Comparison of ENCODE assay signal across 7 cellular contexts in genomic region chr1:211257831-211258225, GRCh38. TPM values are rescaled to one million over a fixed set of nuclear protein-coding genes. Genes with fewer than 3 reads are reported as not detected.
A peak's percentile ranks its signal among the peaks of the same experiment; 100 is the strongest.
DNase-seq lines count a peak whose midpoint lies in the region; ATAC-seq and TF ChIP-seq lines count a peak whose summit lies in the region.

No MANE protein-coding gene starts in this region.

- no peaks in the 10 kb centered on the region; a peak in 2 of 3 replicates for H3K36me3 ChIP-seq in HEK293 (ENCODE audit: control insufficient read depth in 2 of 2, insufficient read depth in 1 of 2, low read length in 2 of 2)
- H3K36me3 ChIP-seq in iPS-15b (ENCODE audit: control insufficient read depth, insufficient read depth, low read length): no peaks in the 10 kb centered on the region

- POLR2A ChIA-PET in HEK293 (lab: Yijun Ruan, JAX): interaction anchor here (0.7 to 1.4 kb wide), 3 partner anchors 8 to 21 kb away, joined by 3 to 4 read pairs (median 3); no protein-coding TSS in a partner anchor
- POLR2A ChIA-PET in activated CD8-positive, alpha-beta T cell treated with anti-CD3 and anti-CD28 coated beads, Interleukin-2, amount 10 ng/mL, durations not matched to agents 7 days and 5 days (lab: Charles Lee): interaction anchor here (0.9 to 1.4 kb wide), 7 partner anchors 8 to 993 kb away, joined by 3 to 8 read pairs (median 4); no protein-coding TSS in a partner anchor

- H3K27me3 ChIP-seq in iPS-15b (ENCODE audit: control insufficient read depth, insufficient read depth, low read length): no peaks in the 10 kb centered on the region

- H3K4me1 ChIP-seq in HEK293 (ENCODE audit: control insufficient read depth, insufficient read depth, low read length) (no peaks in the 10 kb centered on the region), iPS-15b (ENCODE audit: control insufficient read depth, insufficient read depth, low read length) (peaks cover 13% of the 10 kb centered on the region)

- DNase-seq in activated CD8-positive, alpha-beta T cell treated with anti-CD3 and anti-CD28 coated beads, Interleukin-2, amount 10 ng/mL, durations not matched to agents 7 days and 5 days: no peak
- no peak for DNase-seq in stimulated activated effector memory CD8-positive, alpha-beta T cell treated with anti-CD3 and anti-CD28 coated beads, Interleukin-12 subunit alpha, Interleukin-12 subunit beta, amount 100 ng/mL, for 72 hours (ENCODE audit: low spot score in 2 of 2)
- DNase-seq in NCI-H2196 treated with DMSO at 0.1 percent for 48 hours (lab: John Stamatoyannopoulos, UW; ENCODE audit: unreplicated experiment) (no peak), NCI-H1694 (lab: John Stamatoyannopoulos, UW) (no peak), NAMALWA (ENCODE audit: low spot score) (no peak)

- H3K4me1 Mint-ChIP-seq in activated CD8-positive, alpha-beta T cell treated with anti-CD3 and anti-CD28 coated beads, Interleukin-2, amount 10 ng/mL, durations not matched to agents 7 days and 5 days (ENCODE audit: low read depth): peaks cover 16% of the 10 kb centered on the region
- peaks cover 19% of the 10 kb centered on the region for H3K4me1 Mint-ChIP-seq in stimulated activated effector memory CD8-positive, alpha-beta T cell treated with anti-CD3 and anti-CD28 coated beads, Interleukin-12 subunit alpha, Interleukin-12 subunit beta, amount 100 ng/mL, for 72 hours

- H3K4me3 ChIP-seq in HEK293 (ENCODE audit: low read depth, low read length) (peak overlapping the region; percentile 97), iPS-15b (ENCODE audit: low read depth, low read length) (peak overlapping the region; percentile 91)

- H3K9me3 ChIP-seq in HEK293 (ENCODE audit: control insufficient read depth, insufficient read depth, low read depth, low read length) (no peaks in the 10 kb centered on the region), iPS-15b (ENCODE audit: control insufficient read depth, insufficient read depth, low read length) (no peaks in the 10 kb centered on the region)

- TF ChIP-seq CTCF in HEK293 (tag by site-specific recombination; IDR thresholded peaks at IDR 0.05): no peak

- H3K27ac Mint-ChIP-seq in activated CD8-positive, alpha-beta T cell treated with anti-CD3 and anti-CD28 coated beads, Interleukin-2, amount 10 ng/mL, durations not matched to agents 7 days and 5 days: peak overlapping the region; percentile 91
- H3K27ac Mint-ChIP-seq in stimulated activated effector memory CD8-positive, alpha-beta T cell treated with anti-CD3 and anti-CD28 coated beads, Interleukin-12 subunit alpha, Interleukin-12 subunit beta, amount 100 ng/mL, for 72 hours: peak overlapping the region; percentile 98

- H3K27me3 Mint-ChIP-seq in activated CD8-positive, alpha-beta T cell treated with anti-CD3 and anti-CD28 coated beads, Interleukin-2, amount 10 ng/mL, durations not matched to agents 7 days and 5 days (ENCODE audit: low read depth): peaks cover 4% of the 10 kb centered on the region

- H3K9ac ChIP-seq in iPS-15b (ENCODE audit: low read depth, low read length): peak overlapping the region; percentile 99

- CTCF ChIA-PET in HEK293 (lab: Yijun Ruan, JAX): interaction anchor here (0.6 to 1.5 kb wide), 8 partner anchors 14 to 1105 kb away, joined by 3 to 7 read pairs (median 4); partner anchors contain the start of gene KCNH1
- CTCF ChIA-PET in activated CD8-positive, alpha-beta T cell treated with anti-CD3 and anti-CD28 coated beads, Interleukin-2, amount 10 ng/mL, durations not matched to agents 7 days and 5 days (lab: Charles Lee): interaction anchor here (1.0 to 1.6 kb wide), 7 partner anchors 24 to 256 kb away, joined by 3 to 11 read pairs (median 3); partner anchors contain the start of gene KCNH1

- H3K27ac ChIP-seq in HEK293 (ENCODE audit: extremely low read depth, low read depth, low read length): peak overlapping the region; percentile 94

- H3K36me3 Mint-ChIP-seq in activated CD8-positive, alpha-beta T cell treated with anti-CD3 and anti-CD28 coated beads, Interleukin-2, amount 10 ng/mL, durations not matched to agents 7 days and 5 days (ENCODE audit: low read depth): peaks cover 10% of the 10 kb centered on the region
- H3K36me3 Mint-ChIP-seq in stimulated activated effector memory CD8-positive, alpha-beta T cell treated with anti-CD3 and anti-CD28 coated beads, Interleukin-12 subunit alpha, Interleukin-12 subunit beta, amount 100 ng/mL, for 72 hours: peaks cover 34% of the 10 kb centered on the region

- no peaks in the 10 kb centered on the region for H3K9me3 Mint-ChIP-seq in activated CD8-positive, alpha-beta T cell treated with anti-CD3 and anti-CD28 coated beads, Interleukin-2, amount 10 ng/mL, durations not matched to agents 7 days and 5 days (ENCODE audit: insufficient read depth)
- no peaks in the 10 kb centered on the region for H3K9me3 Mint-ChIP-seq in stimulated activated effector memory CD8-positive, alpha-beta T cell treated with anti-CD3 and anti-CD28 coated beads, Interleukin-12 subunit alpha, Interleukin-12 subunit beta, amount 100 ng/mL, for 72 hours

- ATAC-seq in activated CD8-positive, alpha-beta T cell treated with anti-CD3 and anti-CD28 coated beads, Interleukin-2, amount 10 ng/mL, durations not matched to agents 7 days and 5 days: no peak
- ATAC-seq in stimulated activated effector memory CD8-positive, alpha-beta T cell treated with anti-CD3 and anti-CD28 coated beads, Interleukin-12 subunit alpha, Interleukin-12 subunit beta, amount 100 ng/mL, for 72 hours: no peak

- H3K4me3 Mint-ChIP-seq in activated CD8-positive, alpha-beta T cell treated with anti-CD3 and anti-CD28 coated beads, Interleukin-2, amount 10 ng/mL, durations not matched to agents 7 days and 5 days: peak overlapping the region; percentile 85
- H3K4me3 Mint-ChIP-seq in stimulated activated effector memory CD8-positive, alpha-beta T cell treated with anti-CD3 and anti-CD28 coated beads, Interleukin-12 subunit alpha, Interleukin-12 subunit beta, amount 100 ng/mL, for 72 hours: peak overlapping the region; percentile 94

TF ChIP-seq in HEK293, 187 proteins besides CTCF, POLR2A, EP300 and RAD21:
- no peak for TF ChIP-seq HOXC10 (CRISPR knock-in tag; IDR thresholded peaks at IDR 0.05)
- no peak for TF ChIP-seq ZNF561 (tag by site-specific recombination; IDR thresholded peaks at IDR 0.05; ENCODE audit: borderline replicate concordance)
- no peak for TF ChIP-seq ZNF501 (tag by site-specific recombination; IDR thresholded peaks at IDR 0.05)
- no peak for TF ChIP-seq KLF10 (tag by site-specific recombination; IDR thresholded peaks at IDR 0.05)
- TF ChIP-seq ZNF16 (tag by site-specific recombination; IDR thresholded peaks at IDR 0.05; ENCODE audit: low read depth): no peak
- no peak for TF ChIP-seq ZNF623 (tag by site-specific recombination; IDR thresholded peaks at IDR 0.05)
- TF ChIP-seq ZBTB1 (tag by site-specific recombination; IDR thresholded peaks at IDR 0.05): no peak
- no peak for TF ChIP-seq ZFP41 (tag by site-specific recombination; IDR thresholded peaks at IDR 0.05; ENCODE audit: borderline replicate concordance)
- TF ChIP-seq ZNF670 (tag by site-specific recombination; IDR thresholded peaks at IDR 0.05; ENCODE audit: low read depth): no peak

RNA-seq across cellular contexts. Expression of gene RCOR3, which starts 1.3 kb away (rescaled TPM):
- total RNA-seq in activated CD8-positive, alpha-beta T cell treated with anti-CD3 and anti-CD28 coated beads, Interleukin-2, amount 10 ng/mL, durations not matched to agents 7 days and 5 days: 10 to 100 TPM; 47.2 to 50.6 TPM
